ENCODE assay signal across 1 cellular context in genomic region chr11:62599069-62599696, GRCh38.
TF ChIP-seq lines count a peak whose summit lies in the region.

No MANE protein-coding gene starts in this region.

TF ChIP-seq in K562, 482 proteins besides CTCF, POLR2A, EP300 and RAD21 (continued from another document and continues in another):
- TF ChIP-seq NKRF (IDR thresholded peaks at IDR 0.05; ENCODE audit: borderline replicate concordance) = no peak; the same call in 1 of the 2 replicates
- TF ChIP-seq SAP30 (IDR thresholded peaks at IDR 0.05; ENCODE audit: borderline replicate concordance, insufficient read depth, low read depth, low read length, poor library complexity, severe bottlenecking) = no peak
- TF ChIP-seq NFATC3 (IDR thresholded peaks at IDR 0.05) = no peak
- no peak for TF ChIP-seq MAFF (IDR thresholded peaks at IDR 0.05; ENCODE audit: low read length)
- TF ChIP-seq GATAD2A (IDR thresholded peaks at IDR 0.05) = no peak
- no peak for TF ChIP-seq THAP12 (CRISPR knock-in tag; IDR thresholded peaks at IDR 0.05)
- TF ChIP-seq RBM39 (optimal IDR thresholded peaks at IDR 0.05; ENCODE audit: low read depth, low read length) = peak; percentile 84
- TF ChIP-seq FOXP4 (CRISPR knock-in tag; IDR thresholded peaks at IDR 0.05; ENCODE audit: borderline replicate concordance) = no peak
- TF ChIP-seq NR4A1 (CRISPR knock-in tag; IDR thresholded peaks at IDR 0.05) = no peak
- TF ChIP-seq NR4A1 (tag; IDR thresholded peaks at IDR 0.05) = no peak
- no peak for TF ChIP-seq TFAM (CRISPR knock-in tag; conservative IDR thresholded peaks at IDR 0.05)
- no peak for TF ChIP-seq BHLHE40 (IDR thresholded peaks at IDR 0.05; ENCODE audit: low read length)
- TF ChIP-seq HDAC6 (IDR thresholded peaks at IDR 0.05; ENCODE audit: low read depth, low read length) = no peak
- TF ChIP-seq CBX5 (IDR thresholded peaks at IDR 0.05; ENCODE audit: borderline replicate concordance, low read depth) = no peak
- peak; percentile 34; the same call in 1 of the 2 replicates for TF ChIP-seq FOSL1 (tag; conservative IDR thresholded peaks at IDR 0.05)
- no peak for TF ChIP-seq NFE2L1 (tag; IDR thresholded peaks at IDR 0.05; ENCODE audit: borderline replicate concordance, low read depth)
- TF ChIP-seq NR2C2 (CRISPR knock-in tag; IDR thresholded peaks at IDR 0.05) = no peak
- peak; percentile 93 for TF ChIP-seq NR2C2 (tag; IDR thresholded peaks at IDR 0.05)
- TF ChIP-seq GTF2B (IDR thresholded peaks at IDR 0.05; ENCODE audit: extremely low read depth, insufficient read length) = no peak
- no peak; the same call in 1 of the 2 replicates for TF ChIP-seq MAX (CRISPR knock-in tag; IDR thresholded peaks at IDR 0.05)
- no peak for TF ChIP-seq POU5F1 (IDR thresholded peaks at IDR 0.05; ENCODE audit: borderline replicate concordance, low read depth, low read length, partially characterized antibody)
- TF ChIP-seq ID3 (CRISPR knock-in tag; IDR thresholded peaks at IDR 0.05) = no peak
- no peak for TF ChIP-seq ID3 (tag; IDR thresholded peaks at IDR 0.05)
- TF ChIP-seq GABPB2 (CRISPR knock-in tag; conservative IDR thresholded peaks at IDR 0.05) = no peak
- TF ChIP-seq MTF1 (CRISPR knock-in tag; IDR thresholded peaks at IDR 0.05; ENCODE audit: borderline replicate concordance) = no peak
- TF ChIP-seq TBL1XR1 (IDR thresholded peaks at IDR 0.05; ENCODE audit: low read length in 2 of 2) = 0 out of 4 replicates have a peak, but pooled peaks of 1 of the 2 experiments have one; percentile 24
- no peak for TF ChIP-seq MLX (CRISPR knock-in tag; conservative IDR thresholded peaks at IDR 0.05)
- TF ChIP-seq IRF1 (CRISPR knock-in tag; IDR thresholded peaks at IDR 0.05; ENCODE audit: borderline replicate concordance) = no peak
- TF ChIP-seq ZNF133 (CRISPR knock-in tag; IDR thresholded peaks at IDR 0.05) = no peak
- no peak for TF ChIP-seq ZNF764 (CRISPR knock-in tag; IDR thresholded peaks at IDR 0.05; ENCODE audit: low read depth)
- no peak for TF ChIP-seq SRSF1 (IDR thresholded peaks at IDR 0.05; ENCODE audit: low read depth, low read length)
- TF ChIP-seq GTF2F1 (IDR thresholded peaks at IDR 0.05; ENCODE audit: low read depth, low read length) = no peak
- no peak for TF ChIP-seq ZNF12 (CRISPR knock-in tag; IDR thresholded peaks at IDR 0.05)
- TF ChIP-seq MCM7 (IDR thresholded peaks at IDR 0.05) = no peak
- TF ChIP-seq ZNF518B (CRISPR knock-in tag; IDR thresholded peaks at IDR 0.05) = no peak
- no peak for TF ChIP-seq ZNF76 (CRISPR knock-in tag; IDR thresholded peaks at IDR 0.05; ENCODE audit: borderline replicate concordance)
- no peak for TF ChIP-seq BCL6 (CRISPR knock-in tag; IDR thresholded peaks at IDR 0.05)
- TF ChIP-seq EHMT2 (IDR thresholded peaks at IDR 0.05) = no peak
- TF ChIP-seq TAF15 (IDR thresholded peaks at IDR 0.05; ENCODE audit: low read depth, low read length) = no peak
- TF ChIP-seq NCOR1 (IDR thresholded peaks at IDR 0.05) = peak; percentile 36; the same call in 1 of the 2 replicates
- TF ChIP-seq RBM25 (IDR thresholded peaks at IDR 0.05; ENCODE audit: low read depth, low read length, severe bottlenecking) = peak; percentile 55
- TF ChIP-seq FOXK1 (CRISPR knock-in tag; IDR thresholded peaks at IDR 0.05; ENCODE audit: borderline replicate concordance) = no peak
- TF ChIP-seq SRSF7 (optimal IDR thresholded peaks at IDR 0.05; ENCODE audit: low read depth, low read length) = no peak
- no peak for TF ChIP-seq NR3C1 (CRISPR knock-in tag; IDR thresholded peaks at IDR 0.05)
- TF ChIP-seq BMI1 (IDR thresholded peaks at IDR 0.05; ENCODE audit: low read length) = no peak
- no peak for TF ChIP-seq ZNF449 (CRISPR knock-in tag; IDR thresholded peaks at IDR 0.05)
- TF ChIP-seq SREBF2 (CRISPR knock-in tag; IDR thresholded peaks at IDR 0.05) = no peak
- no peak for TF ChIP-seq ELK3 (CRISPR knock-in tag; IDR thresholded peaks at IDR 0.05)
- TF ChIP-seq KLF13 (tag; IDR thresholded peaks at IDR 0.05; ENCODE audit: borderline replicate concordance, low read depth) = no peak; the same call in 1 of the 2 replicates
- no peak for TF ChIP-seq ELF2 (CRISPR knock-in tag; IDR thresholded peaks at IDR 0.05)
